ENCODE assay signal across 13 cellular contexts in the genomic region with DNA sequence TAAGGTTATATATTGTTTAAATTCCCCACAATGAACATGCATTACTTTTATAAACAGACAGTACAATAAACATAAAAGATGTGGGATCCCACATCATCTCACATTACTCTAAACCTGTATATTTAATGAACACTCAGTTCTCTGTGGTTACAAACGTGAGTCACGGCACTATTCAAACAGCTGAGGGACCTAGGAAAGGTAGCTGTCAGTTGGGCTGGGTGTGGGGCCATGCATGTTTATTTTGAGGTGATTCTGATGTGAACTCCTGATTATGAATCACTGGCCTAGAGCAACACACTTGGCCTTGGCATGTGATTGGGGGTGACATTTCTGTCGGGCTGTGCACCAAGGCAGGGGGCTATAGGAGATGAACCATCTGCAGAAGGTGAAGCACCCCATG.
DNase-seq lines count a peak whose midpoint lies in the region; TF ChIP-seq lines count a peak whose summit lies in the region.
"Had no signal": no experiment of that assay in that cellular context is flagged by ENCODE, and none has a peak within 500 bp of the region (broad histone marks: within the 10 kb centered on the region; RNA-seq: fewer than 3 reads in every experiment).

No MANE protein-coding gene starts in this region.

- H3K9me3 Mint-ChIP-seq in HFFc6 = no peaks in the 10 kb centered on the region
- no peaks in the 10 kb centered on the region for H3K9me3 Mint-ChIP-seq in neural progenitor cell
- H3K9me3 Mint-ChIP-seq: natural killer cell had no signal

- no peak overlapping the region for H3K27ac ChIP-seq in neural progenitor cell

- no peak overlapping the region for H3K4me3 ChIP-seq in neural progenitor cell

- no peak overlapping the region for H3K4me2 ChIP-seq in neural progenitor cell

- H3K79me2 ChIP-seq in neural progenitor cell (ENCODE audit: low read depth) = no peaks in the 10 kb centered on the region

- H3K27me3 Mint-ChIP-seq in HFFc6 (ENCODE audit: insufficient read depth) (peaks cover 21% of the 10 kb centered on the region), neural progenitor cell (ENCODE audit: insufficient read depth, low read depth) (peaks cover 2% of the 10 kb centered on the region)

- H3K4me1 Mint-ChIP-seq in HFFc6 (ENCODE audit: low read depth) (peaks cover 99% of the 10 kb centered on the region), neural progenitor cell (peaks cover 8% of the 10 kb centered on the region)
- H3K4me1 Mint-ChIP-seq: CD4-positive, alpha-beta memory T cell; natural killer cell had no signal

- no peak overlapping the region for H2AFZ ChIP-seq in neural progenitor cell (replicated peaks)

- no peaks in the 10 kb centered on the region for H3F3A ChIP-seq in neural progenitor cell (ENCODE audit: low read depth)

- no peak overlapping the region for H3K9ac ChIP-seq in neural progenitor cell

- TF ChIP-seq CTCF in HFFc6 (IDR thresholded peaks at IDR 0.05) (no peak), neural progenitor cell (IDR thresholded peaks at IDR 0.05) (no peak)

- H3K4me3 Mint-ChIP-seq in HFFc6 (peak overlapping the region; percentile 51), neural progenitor cell (no peak overlapping the region)
- H3K4me3 Mint-ChIP-seq: CD4-positive, alpha-beta memory T cell; natural killer cell had no signal

- H3K36me3 ChIP-seq in neural progenitor cell = no peaks in the 10 kb centered on the region

- no peaks in the 10 kb centered on the region for H4K20me1 ChIP-seq in neural progenitor cell (ENCODE audit: low read depth)

- no peaks in the 10 kb centered on the region for H3K9me3 ChIP-seq in neural progenitor cell (ENCODE audit: low read depth)

- peak overlapping the region; percentile 98 for H3K27ac Mint-ChIP-seq in HFFc6
- H3K27ac Mint-ChIP-seq in neural progenitor cell = no peak overlapping the region
- H3K27ac Mint-ChIP-seq: CD4-positive, alpha-beta memory T cell; natural killer cell had no signal

- H3K36me3 Mint-ChIP-seq in HFFc6 (ENCODE audit: low read depth) = peaks cover 92% of the 10 kb centered on the region
- peaks cover 44% of the 10 kb centered on the region for H3K36me3 Mint-ChIP-seq in neural progenitor cell
- H3K36me3 Mint-ChIP-seq: CD4-positive, alpha-beta memory T cell; natural killer cell had no signal

- peak; percentile 69 for DNase-seq in COLO668 (lab: John Stamatoyannopoulos, UW; ENCODE audit: unreplicated experiment)
- DNase-seq in HFFc6 = peak; percentile 87
- DNase-seq in SW480 (ENCODE audit: low spot score) = peak; percentile 94
- peak; percentile 88 for DNase-seq in iris pigment epithelial cell (ENCODE audit: low read depth)
- no peak for DNase-seq in activated CD8-positive, alpha-beta memory T cell treated with anti-CD3 and anti-CD28 coated beads, Interleukin-2, amount 50 U/mL, for 48 hours
- no peak for DNase-seq in NOMO-1 treated with DMSO at 0.1 percent for 48 hours (lab: John Stamatoyannopoulos, UW; ENCODE audit: unreplicated experiment)
- DNase-seq in neural progenitor cell (ENCODE audit: low spot score) = no peak
- no peak for DNase-seq in central memory CD4-positive, alpha-beta T cell
- DNase-seq: activated CD8-positive, alpha-beta memory T cell treated with anti-CD3 and anti-CD28 coated beads for 24 hours; amygdala; CD4-positive, alpha-beta memory T cell; natural killer cell; NCI-H748 treated with DMSO at 0.1 percent for 48 hours had no signal

- H3K27me3 ChIP-seq in neural progenitor cell = no peaks in the 10 kb centered on the region

- no peaks in the 10 kb centered on the region for H3K4me1 ChIP-seq in neural progenitor cell

Comparison
In these comparisons a context has a peak if more than half of its experiments do, and no peak if none do; other contexts are left out.
1. DNase-seq: peak in COLO668 (single experiment), HFFc6 (single experiment), SW480 (single experiment) and iris pigment epithelial cell (single experiment); none in activated CD8-positive, alpha-beta memory T cell treated with anti-CD3 and anti-CD28 coated beads, Interleukin-2, amount 50 U/mL, for 48 hours (single experiment), NOMO-1 treated with DMSO at 0.1 percent for 48 hours (single experiment), neural progenitor cell (single experiment) and central memory CD4-positive, alpha-beta T cell (single experiment).